ENCODE assay signal across 1 cellular context in genomic region chr20:3172126-3172932, GRCh38.
TF ChIP-seq lines count a peak whose summit lies in the region.

No MANE protein-coding gene starts in this region.

TF ChIP-seq in endothelial cell of umbilical vein, 7 proteins besides CTCF, POLR2A, EP300 and RAD21:
- no peak for TF ChIP-seq MYC (IDR thresholded peaks at IDR 0.05; ENCODE audit: low read depth, low read length)
- no peak for TF ChIP-seq MAX (IDR thresholded peaks at IDR 0.05; ENCODE audit: insufficient read depth, insufficient read length)
- TF ChIP-seq JUN (IDR thresholded peaks at IDR 0.05; ENCODE audit: borderline replicate concordance, insufficient read depth, insufficient read length, low read depth) = no peak
- no peak for TF ChIP-seq FOS (IDR thresholded peaks at IDR 0.05; ENCODE audit: borderline replicate concordance, insufficient read depth, low read length)
TF ChIP-seq in endothelial cell of umbilical vein: peak in this region for 0.
